ENCODE assay signal across 8 cellular contexts in genomic region chr15:82809308-82810060, GRCh38. TPM values are rescaled to one million over a fixed set of nuclear protein-coding genes. Genes with fewer than 3 reads are reported as not detected.
DNase-seq lines count a peak whose midpoint lies in the region; ATAC-seq and TF ChIP-seq lines count a peak whose summit lies in the region.

Gene WHAMM (plus strand): TSS chr15:82809628. CDS start chr15:82809727, 99 bp downstream.

- H3K9me3 Mint-ChIP-seq in immature natural killer cell, result no peaks in the 10 kb centered on the region

- peaks cover 8 to 14% (median 9%) of the 10 kb centered on the region in 3 donors for H3K27me3 Mint-ChIP-seq in immature natural killer cell (ENCODE audit: low read depth in 3 of 3)

- peaks cover 53 to 58% of the 10 kb centered on the region in 2 donors for H3K4me1 Mint-ChIP-seq in immature natural killer cell

- peak; percentile 99 for DNase-seq in AG08395 (ENCODE audit: low spot score)
- DNase-seq in NCI-H2227 (lab: John Stamatoyannopoulos, UW; ENCODE audit: unreplicated experiment), result peak; percentile 94
- peak; percentile 99 for DNase-seq in cardiac fibroblast (ENCODE audit: low read depth in 2 of 2)
- peak; percentile 96 to 97 (median 96) for DNase-seq in immature natural killer cell
- peak; percentile 94 for DNase-seq in smooth muscle cell of the brain vasculature (ENCODE audit: low read depth, low spot score)

- H3K4me3 ChIP-seq in WI38 (ENCODE audit: low read depth, low read length) (peak within 1 kb of the TSS; percentile 88), cardiac fibroblast (replicated peaks in 1 of 2; ENCODE audit: low read depth in 2 of 2, low read length in 2 of 2) (peak within 1 kb of the TSS; percentile 73 to 92)

- TF ChIP-seq CTCF in WI38 (IDR thresholded peaks at IDR 0.05; ENCODE audit: low read depth, low read length) (no peak), cardiac fibroblast (IDR thresholded peaks at IDR 0.05; ENCODE audit: low read depth, low read length) (no peak)

- ATAC-seq in GM18907 (IDR thresholded peaks at IDR 0.05; ENCODE audit: unreplicated experiment) (peak; percentile 84), HG03159 (IDR thresholded peaks at IDR 0.05; ENCODE audit: unreplicated experiment) (peak; percentile 83)

- peak within 1 kb of the TSS; percentile 89 to 96 (median 90) for H3K4me3 Mint-ChIP-seq in immature natural killer cell

- peaks cover 5 to 13% (median 7%) of the 10 kb centered on the region in 3 donors for H3K36me3 Mint-ChIP-seq in immature natural killer cell

- H3K27ac Mint-ChIP-seq in immature natural killer cell, result peak within 1 kb of the TSS; percentile 95 to 99 (median 96)

RNA-seq across cellular contexts. Expression of gene WHAMM, which starts in this region (rescaled TPM):
- polyA plus RNA-seq in immature natural killer cell, result 1 to 10 TPM; 3.3 to 5.2 (median 4.1) TPM

Comparison
In these comparisons a context has a peak if more than half of its experiments do, and no peak if none do; other contexts are left out.
1. Peak in every context shown above with its lines: DNase-seq, ATAC-seq and H3K4me3 ChIP-seq.